8 cellular contexts compared by ENCODE assay signal in the genomic region with DNA sequence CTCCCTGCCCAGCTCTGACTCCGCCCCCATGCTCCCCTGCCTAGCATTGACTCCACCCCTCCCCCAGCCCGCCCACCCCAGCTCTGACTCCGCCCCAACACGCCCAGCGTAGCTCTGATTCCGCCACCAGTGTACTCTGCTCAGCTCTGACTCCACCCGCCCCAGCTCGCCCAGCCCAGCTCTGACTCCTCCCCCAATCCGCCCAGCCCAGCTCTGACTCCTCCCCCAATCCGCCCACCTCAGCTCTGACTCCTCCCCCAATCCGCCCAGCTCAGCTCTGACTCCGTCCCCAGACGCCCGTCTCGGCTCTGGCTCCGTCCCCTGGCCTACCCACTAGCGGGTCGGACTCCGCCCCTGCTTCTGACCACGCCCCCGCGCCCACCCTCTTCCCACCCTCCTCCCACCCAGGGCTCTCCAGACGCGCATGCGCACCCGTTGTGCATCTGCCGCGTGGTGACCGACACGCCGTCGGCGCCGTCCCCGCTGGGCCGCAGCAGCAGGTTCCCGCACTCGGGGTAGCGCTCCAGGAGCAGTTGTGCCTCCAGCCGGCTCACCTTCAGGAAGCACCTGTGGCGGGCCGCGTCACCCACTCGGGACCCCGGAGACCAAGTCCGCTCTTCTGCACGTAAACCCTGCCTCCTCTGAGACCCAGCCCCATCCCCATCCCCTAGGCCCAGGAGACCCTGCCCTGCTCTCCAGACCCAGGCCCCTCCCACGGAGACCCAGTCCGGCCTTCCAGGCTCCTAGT. TPM values are rescaled to one million over a fixed set of nuclear protein-coding genes. Genes with fewer than 3 reads are reported as not detected.
DNase-seq lines count a peak whose midpoint lies in the region; ATAC-seq, FAIRE-seq and TF ChIP-seq lines count a peak whose summit lies in the region.

No MANE protein-coding gene starts in this region.

- H3K27me3 ChIP-seq in breast epithelium (no peaks in the 10 kb centered on the region), Peyer's patch (no peaks in the 10 kb centered on the region)

- no peaks in the 10 kb centered on the region for H3K4me1 Mint-ChIP-seq in MCF 10A (ENCODE audit: insufficient read depth, unreplicated experiment)

- no peaks in the 10 kb centered on the region for H3K36me3 Mint-ChIP-seq in MCF 10A (ENCODE audit: insufficient read depth, unreplicated experiment)

- no peak overlapping the region for H3K27ac Mint-ChIP-seq in MCF 10A (ENCODE audit: low read depth, unreplicated experiment)

- TF ChIP-seq POLR2A in breast epithelium (IDR thresholded peaks at IDR 0.05) (peak; percentile 39), Peyer's patch (IDR thresholded peaks at IDR 0.05) (no peak)

- H3K4me3 Mint-ChIP-seq in MCF 10A (ENCODE audit: unreplicated experiment) = no peak overlapping the region

- BruUV-seq in MCF 10A (replicated peaks; lab: Mats Ljungman, UMichigan) = no TSS peak

- H3K27me3 Mint-ChIP-seq in MCF 10A (ENCODE audit: insufficient read depth, unreplicated experiment) = no peaks in the 10 kb centered on the region

- peak; percentile 66 for ATAC-seq in HG03139 (IDR thresholded peaks at IDR 0.05; ENCODE audit: unreplicated experiment)

- TF ChIP-seq CTCF in breast epithelium (IDR thresholded peaks at IDR 0.05) (no peak), MCF 10A (IDR thresholded peaks at IDR 0.05; ENCODE audit: unreplicated experiment) (no peak), Peyer's patch (IDR thresholded peaks at IDR 0.05) (no peak)

- CTCF ChIA-PET in MCF 10A (lab: Yijun Ruan, JAX) = interaction anchor here (0.7 kb wide), 1 partner anchor 1000 kb away, joined by 3 read pairs; no protein-coding TSS in a partner anchor

- H3K4me1 ChIP-seq in breast epithelium = no peaks in the 10 kb centered on the region
- peaks cover 0 to 20% (median 6%) of the 10 kb centered on the region in 4 donors for H3K4me1 ChIP-seq in Peyer's patch

- H3K9me3 ChIP-seq in breast epithelium (no peaks in the 10 kb centered on the region), Peyer's patch (no peaks in the 10 kb centered on the region)

- intact Hi-C loops in breast epithelium (cut with DNase I; ENCODE audit: low total_unique reads) (no loop called here), MCF 10A (cut with micrococcal nuclease) (no loop called here)

- FAIRE-seq in frontal cortex (lab: Jason Lieb, UNC) = no peak

- H3K27ac ChIP-seq in breast epithelium (peak overlapping the region; percentile 42 to 67), Peyer's patch (peak overlapping the region in 3 of 4 donors; percentile 51 to 67 (median 65))

- peak; percentile 88 to 91 for DNase-seq in breast epithelium (ENCODE audit: low spot score in 2 of 2)
- DNase-seq in MCF 10A (ENCODE audit: unreplicated experiment) = no peak
- DNase-seq in Peyer's patch = peak; percentile 81 to 97 (median 91)
- DNase-seq in activated effector memory CD4-positive, alpha-beta T cell treated with anti-CD3 and anti-CD28 coated beads, Interleukin-2, amount 50 U/mL, for 16 hours = peak; percentile 98
- DNase-seq in frontal cortex (ENCODE audit: low spot score in 2 of 2) = peak; percentile 96 to 98
- DNase-seq in nucleus accumbens (lab: John Stamatoyannopoulos, UW) = peak; percentile 39 to 99 (median 94)
- peak; percentile 45 for DNase-seq in stromal cell of bone marrow (ENCODE audit: low read depth)

- H3K36me3 ChIP-seq in breast epithelium (no peaks in the 10 kb centered on the region), Peyer's patch (peaks cover 0 to 24% (median 0%) of the 10 kb centered on the region in 3 donors)

- POLR2A ChIA-PET in MCF 10A (lab: Yijun Ruan, JAX) = no interaction called here

- H3K4me3 ChIP-seq in breast epithelium = peak overlapping the region; percentile 14 to 66 (median 53)
- H3K4me3 ChIP-seq in Peyer's patch = peak overlapping the region; percentile 40 to 52 (median 43)

- H3K9me3 Mint-ChIP-seq in MCF 10A (ENCODE audit: unreplicated experiment) = no peaks in the 10 kb centered on the region

RNA-seq across cellular contexts. Expression of a gene that starts 10.2 kb away (rescaled TPM):
- total RNA-seq in breast epithelium (10 to 100 TPM in 2 of 3 donors, 1 to 10 TPM in 1; 1.6 to 51.4 (median 25.9) TPM), MCF 10A (2022) (14.8 and 20.3 TPM in 2 replicates), Peyer's patch (100 to 1,000 TPM in 3 of 4 donors, 10 to 100 TPM in 1; 90.8 to 227 (median 134) TPM), frontal cortex (0.82 TPM)

RNA-seq across cellular contexts. Expression of a gene that starts 14.9 kb away (rescaled TPM):
- total RNA-seq in breast epithelium (1 to 10 TPM; 6.1 to 7.7 (median 7.5) TPM), MCF 10A (2022) (2.4 and 7.2 TPM in 2 replicates), Peyer's patch (10 to 100 TPM in 3 of 4 donors, 1 to 10 TPM in 1; 8.3 to 26.1 (median 20.8) TPM), frontal cortex (18.8 TPM)

RNA-seq across cellular contexts. Expression of a gene that starts 24.0 kb away (rescaled TPM):
- under 1 TPM in 1 of 3 donors, not detected in 2; 0.88 TPM for total RNA-seq in breast epithelium
- not detected in 2 replicates for total RNA-seq in MCF 10A (2022)
- total RNA-seq in Peyer's patch = 1 to 10 TPM in 3 of 4 donors, not detected in 1; 1.0 to 8.4 (median 1.4) TPM
- total RNA-seq in frontal cortex = 38.7 TPM

RNA-seq across cellular contexts. Expression of a gene that starts 26.2 kb away (rescaled TPM):
- total RNA-seq in breast epithelium = not detected
- not detected in 2 replicates for total RNA-seq in MCF 10A (2022)
- 1 to 10 TPM; 2.2 to 6.1 (median 3.8) TPM for total RNA-seq in Peyer's patch
- total RNA-seq in frontal cortex = not detected

RNA-seq across cellular contexts. Expression of a gene that starts 49.4 kb away (rescaled TPM):
- not detected for total RNA-seq in breast epithelium
- not detected in 2 replicates for total RNA-seq in MCF 10A (2022)
- total RNA-seq in Peyer's patch = 10 to 100 TPM in 3 of 4 donors, not detected in 1; 21.3 to 27.7 (median 21.9) TPM
- total RNA-seq in frontal cortex = 2.0 TPM
